ENCODE assay signal across 8 cellular contexts in the genomic region with DNA sequence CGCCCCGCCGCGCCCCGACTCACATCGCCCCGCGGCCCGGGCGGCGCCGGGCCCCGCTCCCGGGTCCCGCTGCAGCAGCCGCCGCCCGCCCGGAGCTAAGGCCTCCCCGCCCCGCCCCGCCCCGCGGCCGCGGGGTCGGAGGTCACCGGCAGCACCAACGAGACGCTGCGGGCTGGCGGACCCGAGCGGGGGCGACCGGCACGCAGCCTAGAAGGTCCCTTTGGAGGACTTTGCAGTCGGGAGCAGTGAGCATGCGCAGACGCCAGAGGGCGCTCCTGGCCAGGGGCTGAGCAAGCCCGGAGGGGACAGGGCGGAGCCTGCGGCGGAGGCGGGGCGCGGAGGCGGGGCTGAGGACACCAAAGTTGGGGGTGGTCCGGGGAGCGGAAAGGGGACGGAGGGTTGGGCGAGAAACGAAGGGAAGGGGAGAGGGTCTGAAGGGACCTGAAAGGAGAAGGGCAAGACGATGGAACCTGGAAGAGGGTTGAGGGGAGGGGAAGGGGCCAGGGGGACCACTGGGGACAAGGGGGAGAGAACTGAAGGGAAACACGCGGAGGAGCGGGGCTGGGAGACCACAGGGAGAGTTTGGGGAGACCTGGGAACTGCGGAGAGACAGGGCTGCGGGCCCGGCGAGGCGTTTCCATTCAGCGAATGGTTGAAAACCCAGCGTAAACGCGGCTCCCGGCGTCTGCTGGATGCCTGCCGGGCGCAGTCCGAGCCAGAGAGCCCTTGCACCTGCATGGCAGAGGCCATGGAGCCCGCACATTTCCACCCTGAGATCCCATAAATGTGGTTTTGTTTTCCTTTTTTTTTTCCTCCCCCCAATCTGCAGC. TPM values are rescaled to one million over a fixed set of nuclear protein-coding genes. Genes with fewer than 3 reads are reported as not detected.
DNase-seq lines count a peak whose midpoint lies in the region; ATAC-seq, FAIRE-seq and TF ChIP-seq lines count a peak whose summit lies in the region.

A gene with protein sequence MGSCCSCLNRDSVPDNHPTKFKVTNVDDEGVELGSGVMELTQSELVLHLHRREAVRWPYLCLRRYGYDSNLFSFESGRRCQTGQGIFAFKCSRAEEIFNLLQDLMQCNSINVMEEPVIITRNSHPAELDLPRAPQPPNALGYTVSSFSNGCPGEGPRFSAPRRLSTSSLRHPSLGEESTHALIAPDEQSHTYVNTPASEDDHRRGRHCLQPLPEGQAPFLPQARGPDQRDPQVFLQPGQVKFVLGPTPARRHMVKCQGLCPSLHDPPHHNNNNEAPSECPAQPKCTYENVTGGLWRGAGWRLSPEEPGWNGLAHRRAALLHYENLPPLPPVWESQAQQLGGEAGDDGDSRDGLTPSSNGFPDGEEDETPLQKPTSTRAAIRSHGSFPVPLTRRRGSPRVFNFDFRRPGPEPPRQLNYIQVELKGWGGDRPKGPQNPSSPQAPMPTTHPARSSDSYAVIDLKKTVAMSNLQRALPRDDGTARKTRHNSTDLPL (minus strand): TSS at position 108 of the 830 bp plus-strand sequence. CDS start 2,913 bp downstream, outside the sequence.

- TF ChIP-seq CTCF in AG10803 (conservative IDR thresholded peaks at IDR 0.05; ENCODE audit: low read length) (peak; percentile 74), kidney (IDR thresholded peaks at IDR 0.05; ENCODE audit: borderline replicate concordance, extremely low read depth, insufficient read depth) (peak; percentile 99)

- H3K4me3 ChIP-seq in AG10803 (ENCODE audit: low read length) (peak within 1 kb of the TSS; percentile 79), kidney (ENCODE audit: low read length in 2 of 2) (peak within 1 kb of the TSS; percentile 77 to 82)

- H3K36me3 ChIP-seq in kidney (ENCODE audit: control insufficient read depth in 1 of 2, insufficient read depth in 2 of 2, low read length in 2 of 2) = peaks cover 8 to 9% of the 10 kb centered on the region in 2 donors

- H3K27ac ChIP-seq in kidney (ENCODE audit: low read depth in 2 of 2, low read length in 2 of 2) = peak within 1 kb of the TSS; percentile 57 to 79

- intact Hi-C loops in kidney (cut with DNase I) = loop anchor here (10.0 kb wide), 1 partner anchor 265 kb away; no protein-coding TSS in a partner anchor

- no peaks in the 10 kb centered on the region for H3K27me3 Mint-ChIP-seq in central memory CD8-positive, alpha-beta T cell

- DNase-seq in AG10803 (ENCODE audit: low read depth) (peak; percentile 92), NCI-H226 (peak; percentile 74), kidney (peak; percentile 99)
- peak; percentile 98 to 99 (median 98) for DNase-seq in activated CD4-positive, CD25-positive, alpha-beta regulatory T cell (lab: John Stamatoyannopoulos, UW)
- DNase-seq in central memory CD8-positive, alpha-beta T cell (ENCODE audit: low spot score in 2 of 2) = peak; percentile 97 to 99
- DNase-seq in stimulated activated CD4-positive, alpha-beta T cell treated with anti-CD3 and anti-CD28 coated beads, Interleukin-15, amount 100 ng/mL, for 1 hour (ENCODE audit: low read depth in 1 of 2, low spot score in 1 of 2) = peak; percentile 99 to 100

- peak within 1 kb of the TSS; percentile 31 to 69 for H3K9ac ChIP-seq in kidney (ENCODE audit: low read length in 2 of 2)

- no peaks in the 10 kb centered on the region for H3K9me3 Mint-ChIP-seq in central memory CD8-positive, alpha-beta T cell

- no peaks in the 10 kb centered on the region for H3K9me3 ChIP-seq in kidney (ENCODE audit: control insufficient read depth in 1 of 2, low read length in 2 of 2)

- FAIRE-seq in kidney (lab: Jason Lieb, UNC) = no peak

- peaks cover 3 to 17% of the 10 kb centered on the region in 2 donors for H3K4me1 ChIP-seq in kidney (ENCODE audit: control insufficient read depth in 1 of 2, insufficient read depth in 1 of 2, low read depth in 1 of 2, low read length in 2 of 2)

- peak; percentile 64 for TF ChIP-seq POLR2A in GM18951 (IDR thresholded peaks at IDR 0.05; ENCODE audit: extremely low read depth, insufficient read depth, insufficient read length)

- H3K4me3 Mint-ChIP-seq in central memory CD8-positive, alpha-beta T cell = peak within 1 kb of the TSS; percentile 90

- peaks cover 5% of the 10 kb centered on the region for H3K36me3 Mint-ChIP-seq in central memory CD8-positive, alpha-beta T cell (ENCODE audit: insufficient read depth)

- ATAC-seq in HG03175 (IDR thresholded peaks at IDR 0.05; ENCODE audit: unreplicated experiment) = peak; percentile 94
- ATAC-seq in central memory CD8-positive, alpha-beta T cell (replicated peaks; ENCODE audit: extremely low read depth, poor library complexity, severe bottlenecking) = peak; percentile 98

- H3K27ac Mint-ChIP-seq in central memory CD8-positive, alpha-beta T cell (ENCODE audit: low read depth) = peak within 1 kb of the TSS; percentile 81

- in situ Hi-C loops in GM18951 (cut with MboI; ENCODE audit: low sequenced_read_pairs, unreplicated experiment) = no loop called here

- peaks cover 21% of the 10 kb centered on the region for H3K4me1 Mint-ChIP-seq in central memory CD8-positive, alpha-beta T cell

RNA-seq across cellular contexts. Expression of the gene that starts here (rescaled TPM):
- 7.0 TPM for total RNA-seq in kidney
- 5.3 TPM for polyA plus RNA-seq in kidney (ENCODE audit: insufficient read depth, low read depth, low replicate concordance)

Comparison
In these comparisons a context has a peak if more than half of its experiments do, and no peak if none do; other contexts are left out.
1. Peak in every context shown above with its lines: DNase-seq, ATAC-seq, H3K4me3 ChIP-seq and H3K27ac ChIP-seq.